ENCODE assay signal across 20 cellular contexts in genomic region chr6:162528538-162528937, GRCh38.
"Had no signal": no experiment of that assay in that cellular context is flagged by ENCODE, and none has a peak within 500 bp of the region (broad histone marks: within the 10 kb centered on the region; RNA-seq: fewer than 3 reads in every experiment).

No MANE protein-coding gene starts in this region.

- ATAC-seq: foreskin keratinocyte, gastroesophageal sphincter, heart left ventricle, left cardiac atrium, lower lobe of right lung, mucosa of descending colon had no signal

- H3K4me3 ChIP-seq: coronary artery, dorsolateral prefrontal cortex, esophagus muscularis mucosa, gastroesophageal sphincter, heart left ventricle, hepatocyte, left ventricle myocardium inferior, lower lobe of right lung, mucosa of descending colon had no signal

- H3K9me3 ChIP-seq: esophagus muscularis mucosa, gastroesophageal sphincter, heart left ventricle, left ventricle myocardium inferior, lower lobe of right lung, mucosa of descending colon had no signal

- H2AFZ ChIP-seq: hepatocyte had no signal

- DNase-seq: dermis blood vessel endothelial cell; dorsolateral prefrontal cortex; effector CD4-positive, alpha-beta T cell; effector memory CD4-positive, alpha-beta T cell; foreskin keratinocyte; heart left ventricle; left cardiac atrium; left ventricle myocardium inferior; lower lobe of right lung; mesenchymal stem cell; mucosa of descending colon; naive B cell had no signal

- H3K27me3 ChIP-seq: dorsolateral prefrontal cortex, esophagus muscularis mucosa, foreskin keratinocyte, gastroesophageal sphincter, heart left ventricle, hepatocyte had no signal

- H3K36me3 ChIP-seq: esophagus muscularis mucosa, gastroesophageal sphincter, heart left ventricle, left ventricle myocardium inferior, lower lobe of right lung had no signal

- H3K27ac ChIP-seq: coronary artery, dorsolateral prefrontal cortex, esophagus muscularis mucosa, foreskin keratinocyte, gastroesophageal sphincter, heart left ventricle, hepatocyte, left ventricle myocardium inferior, lower lobe of right lung had no signal

- H3K4me1 ChIP-seq: foreskin keratinocyte, gastroesophageal sphincter had no signal

- H3K79me2 ChIP-seq: hepatocyte had no signal

- H3K4me2 ChIP-seq: hepatocyte had no signal

- FAIRE-seq: endothelial cell of umbilical vein, frontal cortex, islet of Langerhans, keratinocyte had no signal
